22 cellular contexts compared by ENCODE assay signal in the genomic region with DNA sequence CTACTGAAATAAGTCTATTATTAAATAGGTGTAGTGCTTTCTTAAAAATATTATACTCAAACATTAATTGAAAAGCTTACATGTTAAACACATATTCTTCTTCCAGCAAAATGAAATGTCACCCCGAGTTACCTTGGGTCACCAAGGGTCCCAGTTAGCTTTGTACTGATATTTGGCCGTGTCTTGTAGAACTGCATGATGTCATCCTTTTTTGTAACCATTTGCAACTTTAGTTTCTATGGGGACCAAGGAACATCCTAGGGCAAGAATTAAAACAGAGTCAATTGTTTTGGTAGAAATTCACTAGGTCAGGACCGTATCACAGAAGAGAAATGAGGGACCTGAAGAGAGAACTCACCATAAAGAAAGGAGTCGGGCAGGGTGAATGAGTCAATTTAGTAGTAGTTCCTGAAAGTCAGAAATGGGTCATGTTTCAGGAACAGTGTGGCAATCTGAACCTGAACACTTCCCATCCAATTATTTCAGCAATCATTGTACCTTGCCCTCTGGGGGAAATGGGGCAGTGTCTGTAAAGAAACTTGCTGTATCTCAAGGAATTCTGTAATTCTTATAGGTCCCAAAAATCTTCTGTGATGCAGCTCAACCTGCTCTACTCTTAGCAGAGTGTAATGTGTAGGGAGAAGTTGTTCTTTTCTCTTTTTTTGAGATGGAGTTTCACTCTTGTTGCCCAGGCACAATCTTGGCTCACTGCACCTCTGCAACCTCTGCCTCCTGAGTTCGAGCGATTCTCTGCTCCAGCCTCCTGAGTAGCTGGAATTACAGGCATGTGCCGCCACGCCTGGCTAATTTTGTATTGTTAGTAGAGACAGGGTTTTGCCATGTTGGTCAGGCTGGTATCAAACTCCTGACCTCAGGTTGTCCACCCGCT. TPM values are rescaled to one million over a fixed set of nuclear protein-coding genes. Genes with fewer than 3 reads are reported as not detected.
DNase-seq lines count a peak whose midpoint lies in the region; ATAC-seq and TF ChIP-seq lines count a peak whose summit lies in the region.
"Had no signal": no experiment of that assay in that cellular context is flagged by ENCODE, and none has a peak within 500 bp of the region (broad histone marks: within the 10 kb centered on the region; RNA-seq: fewer than 3 reads in every experiment).

No MANE protein-coding gene starts in this region.

- peak; percentile 35 for DNase-seq in CD1c-positive myeloid dendritic cell (ENCODE audit: extremely low spot score)
- DNase-seq in Kasumi-1 (lab: John Stamatoyannopoulos, UW) = peak; percentile 8 to 12
- peak; percentile 21 for DNase-seq in adipocyte (ENCODE audit: low read depth)
- DNase-seq in left lobe of liver (ENCODE audit: low spot score) = peak; percentile 56
- no peak for DNase-seq in GM20000 (ENCODE audit: low spot score)
- no peak for DNase-seq in islet precursor cell
- DNase-seq in Peyer's patch = no peak
- no peak for DNase-seq in effector CD4-positive, alpha-beta T cell
- DNase-seq: activated CD4-positive, alpha-beta T cell treated with anti-CD3 and anti-CD28 coated beads for 4 hours; activated naive CD4-positive, alpha-beta T cell treated with anti-CD3 and anti-CD28 coated beads, Interleukin-2, amount 10 ng/mL, durations not matched to agents 7 days and 5 days; activated T-cell treated with anti-CD3 and anti-CD28 coated beads, Interleukin-2, amount 50 U/mL, for 48 hours; COR-L47; cortex of kidney; DMS79 treated with DMSO at 0.1 percent for 48 hours; endodermal cell; H7; kidney glomerular epithelial cell; NCI-H2081; NCI-H345; NCI-H774; upper lobe of left lung had no signal

- H3K9me3 ChIP-seq in adipocyte (ENCODE audit: control insufficient read depth, low read length) (no peaks in the 10 kb centered on the region), Peyer's patch (no peaks in the 10 kb centered on the region)
- H3K9me3 ChIP-seq: SJCRH30, upper lobe of left lung had no signal

- H3K4me1 ChIP-seq in adipocyte (ENCODE audit: control insufficient read depth, insufficient read depth, low read length) (peaks cover 6% of the 10 kb centered on the region), Peyer's patch (peaks cover 0 to 7% (median 0%) of the 10 kb centered on the region in 4 donors)

- no peak overlapping the region for H3K4me3 ChIP-seq in adipocyte (ENCODE audit: low read length)
- no peak overlapping the region for H3K4me3 ChIP-seq in Peyer's patch
- H3K4me3 ChIP-seq: SJCRH30, upper lobe of left lung had no signal

- TF ChIP-seq CTCF in GM20000 (IDR thresholded peaks at IDR 0.05; ENCODE audit: extremely low read depth, missing control alignments) (no peak), Peyer's patch (IDR thresholded peaks at IDR 0.05) (no peak)

- H3K36me3 ChIP-seq in adipocyte (ENCODE audit: control insufficient read depth, insufficient read depth, low read length, severe bottlenecking) = no peaks in the 10 kb centered on the region
- H3K36me3 ChIP-seq in Peyer's patch = no peaks in the 10 kb centered on the region
- H3K36me3 ChIP-seq: SJCRH30, upper lobe of left lung had no signal

- peak; percentile 89 for ATAC-seq in left lobe of liver

- no peak overlapping the region for H3K27ac ChIP-seq in Peyer's patch
- H3K27ac ChIP-seq: SJCRH30, upper lobe of left lung had no signal

- TF ChIP-seq POLR2A in Peyer's patch (IDR thresholded peaks at IDR 0.05) = no peak

- no peak overlapping the region for H3K9ac ChIP-seq in adipocyte (ENCODE audit: low read length)

- H3K27me3 ChIP-seq in adipocyte (replicated peaks; ENCODE audit: control insufficient read depth, insufficient read depth, low read length) (no peaks in the 10 kb centered on the region), Peyer's patch (no peaks in the 10 kb centered on the region)
- H3K27me3 ChIP-seq: SJCRH30, upper lobe of left lung had no signal

RNA-seq across cellular contexts. Expression of gene AKAP7, which starts 5.4 kb away (rescaled TPM):
- 8.4 TPM for total RNA-seq in left lobe of liver
- 10 to 100 TPM in 2 of 4 donors, 1 to 10 TPM in 2; 8.3 to 24.7 (median 13.3) TPM for total RNA-seq in Peyer's patch

Comparison
In these comparisons a context has a peak if more than half of its experiments do, and no peak if none do; other contexts are left out.
1. DNase-seq: peak in CD1c-positive myeloid dendritic cell (single experiment), Kasumi-1 (2 of 2), adipocyte (single experiment) and left lobe of liver (single experiment); none in GM20000 (single experiment), islet precursor cell (single experiment), Peyer's patch (0 of 3) and effector CD4-positive, alpha-beta T cell (single experiment).